Comparison of ENCODE assay signal across 26 cellular contexts in the genomic region with DNA sequence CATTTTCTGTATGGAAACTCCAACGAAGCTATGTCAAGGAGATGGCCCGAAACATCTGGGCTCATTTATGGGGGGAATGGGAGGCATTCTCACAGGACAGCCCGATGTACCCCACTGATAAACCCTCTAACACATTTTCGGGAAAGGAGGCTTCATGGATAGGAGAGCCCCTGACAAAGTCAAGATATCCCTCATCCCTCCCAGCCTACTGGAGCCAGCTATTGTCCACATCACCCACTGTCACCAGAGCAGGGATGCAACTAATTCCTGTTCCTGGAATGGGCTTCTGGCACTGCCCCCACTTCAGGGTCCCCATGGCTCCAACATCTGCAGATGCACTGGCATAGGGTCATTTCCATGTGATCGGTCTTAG.
DNase-seq lines count a peak whose midpoint lies in the region; ATAC-seq, FAIRE-seq and TF ChIP-seq lines count a peak whose summit lies in the region.
"Had no signal": no experiment of that assay in that cellular context is flagged by ENCODE, and none has a peak within 500 bp of the region (broad histone marks: within the 10 kb centered on the region; RNA-seq: fewer than 3 reads in every experiment).

No MANE protein-coding gene starts in this region.

- no peak overlapping the region for H3K14ac ChIP-seq in H1 (ENCODE audit: insufficient read length)

- no peak overlapping the region for H3K4me2 ChIP-seq in H1 (ENCODE audit: insufficient read depth in 1 of 2, low read depth in 2 of 2, low read length in 2 of 2)

- H3K18ac ChIP-seq in H1 (ENCODE audit: extremely low read depth, low read length): no peak overlapping the region

- H3K9me3 ChIP-seq in cardiac muscle cell (ENCODE audit: low read depth) (no peaks in the 10 kb centered on the region), H1 (ENCODE audit: insufficient read depth in 2 of 2, low read depth in 1 of 2, low read length in 1 of 2) (no peaks in the 10 kb centered on the region), mesodermal cell (ENCODE audit: control insufficient read depth, low read length) (peaks cover 7% of the 10 kb centered on the region), thoracic aorta (no peaks in the 10 kb centered on the region)
- H3K9me3 ChIP-seq: adrenal gland, colonic mucosa, pancreas, SJCRH30, vagina had no signal

- no peak overlapping the region for H3K4ac ChIP-seq in H1 (replicated peaks; ENCODE audit: insufficient read length, low read depth, low read length)

- no peak for FAIRE-seq in H1 (lab: Jason Lieb, UNC)
- no peak for FAIRE-seq in RCC 7860 (lab: Jason Lieb, UNC)
- FAIRE-seq: pancreas had no signal

- TF ChIP-seq CTCF in cardiac muscle cell (IDR thresholded peaks at IDR 0.05; ENCODE audit: low read depth, low read length): no peak
- no peak for TF ChIP-seq CTCF in H1 (IDR thresholded peaks at IDR 0.05; ENCODE audit: control extremely low read depth in 1 of 3, insufficient read depth in 1 of 3, low read depth in 1 of 3, low read length in 3 of 3)
- no peak for TF ChIP-seq CTCF in thoracic aorta (IDR thresholded peaks at IDR 0.05)
- TF ChIP-seq CTCF in GM13976 (IDR thresholded peaks at IDR 0.05; ENCODE audit: borderline replicate concordance, control extremely low read depth, extremely low read depth, insufficient read depth, missing control alignments): no peak

- POLR2A ChIA-PET in H1 (lab: Charles Lee; ENCODE audit: partially characterized antibody): no interaction called here

- H3K9ac ChIP-seq in H1 (replicated peaks in 1 of 4; ENCODE audit: extremely low read depth in 1 of 4, low read depth in 3 of 4, low read length in 3 of 4): no peak overlapping the region

- intact Hi-C loops in cardiac septum (cut with DNase I): no loop called here

- no peak overlapping the region for H2BK12ac ChIP-seq in H1 (ENCODE audit: low read depth, low read length)

- H3K56ac ChIP-seq in H1 (replicated peaks; ENCODE audit: insufficient read length, low read depth, low read length): no peak overlapping the region

- H2BK5ac ChIP-seq in H1 (ENCODE audit: low read depth, low read length): no peak overlapping the region

- TF ChIP-seq EP300 in H1 (IDR thresholded peaks at IDR 0.05; ENCODE audit: borderline replicate concordance in 1 of 2, low read depth in 2 of 2, low read length in 2 of 2): no peak

- no peak overlapping the region for H2AFZ ChIP-seq in H1 (ENCODE audit: low read length)

- no peaks in the 10 kb centered on the region for H3K27me3 ChIP-seq in cardiac muscle cell
- no peaks in the 10 kb centered on the region for H3K27me3 ChIP-seq in H1 (replicated peaks in 1 of 4; ENCODE audit: control insufficient read depth in 3 of 4, extremely low read depth in 1 of 4, insufficient read depth in 3 of 4, low read length in 3 of 4)
- no peaks in the 10 kb centered on the region for H3K27me3 ChIP-seq in thoracic aorta (replicated peaks; ENCODE audit: insufficient read depth)
- H3K27me3 ChIP-seq: adrenal gland, brain microvascular endothelial cell, colonic mucosa, pancreas, SJCRH30, vagina had no signal

- no peak overlapping the region for H3K23ac ChIP-seq in H1 (ENCODE audit: insufficient read length)

- H3K27ac ChIP-seq in cardiac muscle cell (peak overlapping the region; percentile 79), H1 (ENCODE audit: low read depth, low read length) (no peak overlapping the region), mesodermal cell (ENCODE audit: low read depth, low read length, severe bottlenecking) (peak overlapping the region; percentile 87), thoracic aorta (peak overlapping the region; percentile 19 to 43)
- H3K27ac ChIP-seq: adrenal gland, colonic mucosa, pancreas, SJCRH30, vagina had no signal

- H4K5ac ChIP-seq in H1 (ENCODE audit: insufficient read length, low read depth, low read length): no peak overlapping the region

- H3K36me3 ChIP-seq in cardiac muscle cell (no peaks in the 10 kb centered on the region), H1 (ENCODE audit: control insufficient read depth in 2 of 4, insufficient read depth in 4 of 4, low read length in 3 of 4) (no peaks in the 10 kb centered on the region), mesodermal cell (ENCODE audit: control insufficient read depth, insufficient read depth, low read length) (no peaks in the 10 kb centered on the region), thoracic aorta (no peaks in the 10 kb centered on the region)
- H3K36me3 ChIP-seq: adrenal gland, brain microvascular endothelial cell, colonic mucosa, pancreas, SJCRH30, vagina had no signal

- DNase-seq in cardiac muscle cell (ENCODE audit: low read depth in 1 of 2, low spot score in 1 of 2) (no peak), cardiac septum (ENCODE audit: low spot score) (no peak), H1 (ENCODE audit: low read depth in 1 of 2, low spot score in 2 of 2) (no peak), thoracic aorta (ENCODE audit: low spot score) (no peak), RCC 7860 (ENCODE audit: low spot score) (no peak), GM13976 (ENCODE audit: low spot score) (no peak)
- no peak for DNase-seq in central memory CD4-positive, alpha-beta T cell
- DNase-seq: activated CD4-positive, CD25-positive, alpha-beta regulatory T cell; adrenal gland; CD8-positive, alpha-beta memory T cell; DMS153; effector memory CD4-positive, alpha-beta T cell; foreskin melanocyte; GOT3; natural killer cell; NCI-H1092 treated with DMSO at 0.1 percent for 48 hours; NCI-H2029; NK-92 treated with Interleukin-12 subunit alpha and Interleukin-12 subunit beta, amount 100 ng/mL, for 24 hours; pancreas; stimulated activated CD4-positive, alpha-beta T cell treated with anti-CD3 and anti-CD28 coated beads, Interleukin-4, amount 100 ng/mL, for 24 hours had no signal

- H4K20me1 ChIP-seq in H1 (replicated peaks in 1 of 2; ENCODE audit: control insufficient read depth in 1 of 2, insufficient read depth in 2 of 2, low read length in 2 of 2): no peaks in the 10 kb centered on the region

- in situ Hi-C loops in GM13976 (cut with MboI; ENCODE audit: low sequenced_read_pairs, unreplicated experiment): no loop called here

- no peak for TF ChIP-seq POLR2A in H1 (IDR thresholded peaks at IDR 0.05; ENCODE audit: control extremely low read depth in 1 of 2, low read depth in 2 of 2, low read length in 2 of 2)

- no peak overlapping the region; the same call in 1 of the 2 replicates for H2BK20ac ChIP-seq in H1 (ENCODE audit: low read length)

- 93% methylated on average over 5 of the region's 5 CpGs; no CpG with 5 or more reads in 1 of the 2 experiments for WGBS in H1 (ENCODE audit: extremely low coverage in 1 of 2, insufficient coverage in 1 of 2, insufficient read length in 1 of 2, insufficient replicate concordance in 2 of 2, low coverage in 1 of 2, low lambda C conversion rate in 2 of 2, missing lambda C conversion rate in 1 of 2), 2 experiments
- WGBS in mesodermal cell (ENCODE audit: insufficient coverage in 2 of 2), 2 experiments: 100% methylated on average over 1 to 2 of the region's 5 CpGs

- no peak overlapping the region for H4K8ac ChIP-seq in H1 (ENCODE audit: extremely low read depth, insufficient read depth, low read length)

- ATAC-seq in thoracic aorta (ENCODE audit: insufficient number of reproducible peaks, low FRiP score, low read depth): no peak
- ATAC-seq: stimulated activated effector memory CD8-positive, alpha-beta T cell treated with anti-CD3 and anti-CD28 coated beads, Interleukin-12 subunit alpha, Interleukin-12 subunit beta, amount 100 ng/mL, for 72 hours had no signal

- no peaks in the 10 kb centered on the region for H3K79me1 ChIP-seq in H1 (ENCODE audit: low read depth, low read length)

- H3K4me3 ChIP-seq in cardiac muscle cell (no peak overlapping the region), H1 (ENCODE audit: extremely low read depth in 1 of 4, insufficient read depth in 2 of 4, low read depth in 3 of 4, low read length in 4 of 4) (no peak overlapping the region), mesodermal cell (ENCODE audit: extremely low read depth, insufficient read depth, low read length, poor library complexity, severe bottlenecking) (no peak overlapping the region), thoracic aorta (no peak overlapping the region)
- H3K4me3 ChIP-seq: colonic mucosa, pancreas, SJCRH30, vagina had no signal

- peaks cover 59% of the 10 kb centered on the region for H3K4me1 ChIP-seq in cardiac muscle cell (ENCODE audit: low read depth)
- no peaks in the 10 kb centered on the region for H3K4me1 ChIP-seq in H1 (replicated peaks in 1 of 4; ENCODE audit: control insufficient read depth in 3 of 4, insufficient read depth in 4 of 4, low read length in 3 of 4)
- H3K4me1 ChIP-seq in mesodermal cell (ENCODE audit: control insufficient read depth, insufficient read depth, low read length, poor library complexity, severe bottlenecking): peaks cover 48% of the 10 kb centered on the region
- H3K4me1 ChIP-seq in thoracic aorta (ENCODE audit: control insufficient read depth in 1 of 2, low read depth in 2 of 2): peaks cover 13 to 45% of the 10 kb centered on the region in 2 donors
- H3K4me1 ChIP-seq: colonic mucosa, pancreas, SJCRH30 had no signal

- H4K91ac ChIP-seq in H1 (replicated peaks; ENCODE audit: insufficient read length, low read length): peak overlapping the region; percentile 53

- CTCF ChIA-PET in H1 (lab: Charles Lee; ENCODE audit: partially characterized antibody): interaction anchor here (0.6 to 4.6 kb wide), 35 partner anchors 8 to 767 kb away, joined by 3 to 46 read pairs (median 6); a partner anchor contains a TSS

- H2AK5ac ChIP-seq in H1 (ENCODE audit: low read depth, low read length): no peak overlapping the region

- TF ChIP-seq RAD21 in H1 (IDR thresholded peaks at IDR 0.05 in 1 of 2, conservative IDR thresholded peaks at IDR 0.05 in 1 of 2; ENCODE audit: low read depth in 2 of 2, low read length in 2 of 2): no peak

- H2BK15ac ChIP-seq in H1 (ENCODE audit: low read length): no peak overlapping the region

- no peak overlapping the region for H2BK120ac ChIP-seq in H1 (replicated peaks; ENCODE audit: low read depth, low read length)

- no peaks in the 10 kb centered on the region for H3K23me2 ChIP-seq in H1 (ENCODE audit: low read depth, low read length)

- no peaks in the 10 kb centered on the region for H3K79me2 ChIP-seq in H1 (ENCODE audit: control insufficient read depth in 1 of 2, insufficient read depth in 2 of 2, low read length in 2 of 2)

TF ChIP-seq in H1, 55 proteins besides CTCF, POLR2A, EP300 and RAD21 (continues in another document):
- TF ChIP-seq SP4 (IDR thresholded peaks at IDR 0.05; ENCODE audit: low read length) (no peak), RNF2 (IDR thresholded peaks at IDR 0.05; ENCODE audit: borderline replicate concordance, low read depth, low read length, missing control alignments, poor library complexity, severe bottlenecking) (no peak), TAF7 (optimal IDR thresholded peaks at IDR 0.05; ENCODE audit: borderline replicate concordance, low read depth, low read length) (no peak), JUND (IDR thresholded peaks at IDR 0.05; ENCODE audit: low read length) (no peak)
- TF ChIP-seq, protein P1, sequence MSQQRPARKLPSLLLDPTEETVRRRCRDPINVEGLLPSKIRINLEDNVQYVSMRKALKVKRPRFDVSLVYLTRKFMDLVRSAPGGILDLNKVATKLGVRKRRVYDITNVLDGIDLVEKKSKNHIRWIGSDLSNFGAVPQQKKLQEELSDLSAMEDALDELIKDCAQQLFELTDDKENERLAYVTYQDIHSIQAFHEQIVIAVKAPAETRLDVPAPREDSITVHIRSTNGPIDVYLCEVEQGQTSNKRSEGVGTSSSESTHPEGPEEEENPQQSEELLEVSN (IDR thresholded peaks at IDR 0.05): no peak
